Comparison of ENCODE assay signal across 12 cellular contexts in genomic region chr15:70033529-70034140, GRCh38.
DNase-seq lines count a peak whose midpoint lies in the region; ATAC-seq and TF ChIP-seq lines count a peak whose summit lies in the region.
"Had no signal": no experiment of that assay in that cellular context is flagged by ENCODE, and none has a peak within 500 bp of the region (broad histone marks: within the 10 kb centered on the region; RNA-seq: fewer than 3 reads in every experiment).

No MANE protein-coding gene starts in this region.

- ATAC-seq in aorta (ENCODE audit: low FRiP score) (no peak), HG03460 (IDR thresholded peaks at IDR 0.05; ENCODE audit: unreplicated experiment) (no peak)
- ATAC-seq: HCT116 had no signal

- H3K4me3 ChIP-seq in epithelial cell of esophagus (ENCODE audit: low read length) (no peak overlapping the region), aorta (ENCODE audit: low read length in 2 of 2) (no peak overlapping the region)
- H3K4me3 ChIP-seq: heart left ventricle, ovary had no signal

- no peak for TF ChIP-seq CTCF in epithelial cell of esophagus (IDR thresholded peaks at IDR 0.05; ENCODE audit: insufficient read depth, low read depth, low read length, missing control alignments)
- TF ChIP-seq CTCF in GM13976 (IDR thresholded peaks at IDR 0.05; ENCODE audit: borderline replicate concordance, control extremely low read depth, extremely low read depth, insufficient read depth, missing control alignments): no peak

- 37 to 41% methylated on average over 35 of the region's 35 CpGs for WGBS in aorta, 2 donors

- no peaks in the 10 kb centered on the region for H3K36me3 ChIP-seq in aorta (ENCODE audit: control insufficient read depth in 1 of 2, insufficient read depth in 2 of 2, low read length in 1 of 2)
- H3K36me3 ChIP-seq: heart left ventricle, ovary had no signal

- in situ Hi-C loops in GM13976 (cut with MboI; ENCODE audit: low sequenced_read_pairs, unreplicated experiment): no loop called here

- no peaks in the 10 kb centered on the region for H3K9me3 ChIP-seq in aorta (ENCODE audit: control insufficient read depth, low read length)
- H3K9me3 ChIP-seq: heart left ventricle, ovary had no signal

- H3K27ac ChIP-seq in aorta (ENCODE audit: low read depth in 1 of 2, low read length in 2 of 2): no peak overlapping the region
- H3K27ac ChIP-seq: heart left ventricle, ovary had no signal

- intact Hi-C loops in aorta (cut with DNase I): no loop called here

- no peaks in the 10 kb centered on the region for H3K27me3 ChIP-seq in aorta (ENCODE audit: control insufficient read depth in 1 of 2, insufficient read depth in 2 of 2, low read length in 1 of 2)
- H3K27me3 ChIP-seq: ovary had no signal

- DNase-seq in ELR (ENCODE audit: low read depth) (peak; percentile 9), NCI-H2227 treated with DMSO at 0.1 percent for 48 hours (lab: John Stamatoyannopoulos, UW) (peak; percentile 76), epithelial cell of esophagus (ENCODE audit: low read depth) (peak; percentile 71), renal cortical epithelial cell (ENCODE audit: low read depth) (peak; percentile 13), GM13976 (ENCODE audit: low spot score) (no peak), aorta (no peak), AML-193 (lab: John Stamatoyannopoulos, UW) (no peak)
- DNase-seq: heart left ventricle, T-helper 1 cell had no signal

- H3K4me1 ChIP-seq in aorta (ENCODE audit: control insufficient read depth in 1 of 2, insufficient read depth in 2 of 2, low read length in 2 of 2): no peaks in the 10 kb centered on the region

Comparison
In these comparisons a context has a peak if more than half of its experiments do, and no peak if none do; other contexts are left out.
1. DNase-seq: peak in ELR (single experiment), NCI-H2227 treated with DMSO at 0.1 percent for 48 hours (single experiment), epithelial cell of esophagus (single experiment) and renal cortical epithelial cell (single experiment); none in GM13976 (single experiment), aorta (0 of 2) and AML-193 (0 of 2).